In the genomic region with DNA sequence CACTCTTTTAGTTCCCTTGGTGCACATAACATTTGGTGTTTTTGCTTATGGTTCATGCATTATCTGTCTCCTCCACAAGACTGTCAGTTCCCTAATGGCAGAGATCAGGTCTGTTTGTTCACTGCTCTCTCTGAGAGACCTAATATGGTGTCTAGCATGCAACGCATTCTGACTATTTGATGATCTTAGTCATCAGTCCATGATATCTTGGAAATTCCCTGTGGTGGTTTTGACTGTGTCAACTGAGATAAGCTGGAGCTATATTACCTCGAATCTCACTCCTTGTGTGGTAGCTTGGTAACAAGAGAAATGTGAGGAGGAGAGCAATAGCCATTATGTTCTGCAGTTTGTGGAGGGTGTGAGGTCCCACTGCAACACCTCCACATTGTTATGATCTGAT, we compare ENCODE assay signal across 15 cellular contexts.
A peak's percentile ranks its signal among the peaks of the same experiment; 100 is the strongest.
DNase-seq lines count a peak whose midpoint lies in the region; ATAC-seq, FAIRE-seq and TF ChIP-seq lines count a peak whose summit lies in the region.
"Had no signal": no experiment of that assay in that cellular context is flagged by ENCODE, and none has a peak within 500 bp of the region (broad histone marks: within the 10 kb centered on the region; RNA-seq: fewer than 3 reads in every experiment).

No MANE protein-coding gene starts in this region.

- no peaks in the 10 kb centered on the region for H3K9me3 ChIP-seq in mucosa of descending colon

- FAIRE-seq in islet of Langerhans (lab: Jason Lieb, UNC), result peak; percentile 94
- FAIRE-seq: endometrium, G401.6 had no signal

- no peaks in the 10 kb centered on the region for H3K4me1 ChIP-seq in mucosa of descending colon (ENCODE audit: low read depth)
- H3K4me1 ChIP-seq: BLaER1 had no signal

- ATAC-seq in GM18519 (IDR thresholded peaks at IDR 0.05; ENCODE audit: low FRiP score, unreplicated experiment) (peak; percentile 75), HG02759 (IDR thresholded peaks at IDR 0.05; ENCODE audit: unreplicated experiment) (peak; percentile 75), sciatic nerve (no peak), HG03135 (IDR thresholded peaks at IDR 0.05; ENCODE audit: unreplicated experiment) (no peak), mucosa of descending colon (no peak)

- intact Hi-C loops in sciatic nerve (cut with DNase I), result no loop called here
- intact Hi-C loops in mucosa of descending colon (cut with DNase I, micrococcal nuclease), result no loop called here

- H3K36me3 ChIP-seq in mucosa of descending colon (ENCODE audit: low read depth), result no peaks in the 10 kb centered on the region
- H3K36me3 ChIP-seq: BLaER1 had no signal

- DNase-seq in M059J (ENCODE audit: low read depth), result peak; percentile 49
- DNase-seq in germinal center (ENCODE audit: low spot score), result no peak
- no peak for DNase-seq in sciatic nerve (ENCODE audit: low spot score)
- DNase-seq in mucosa of descending colon, result no peak
- DNase-seq: activated CD4-positive, alpha-beta T cell treated with anti-CD3 and anti-CD28 coated beads, Interleukin-2, amount 50 U/mL, for 4 hours; glutamatergic neuron; H9; NCI-H446 treated with DMSO at 0.1 percent for 48 hours had no signal

- no peak overlapping the region for H3K4me3 ChIP-seq in mucosa of descending colon
- H3K4me3 ChIP-seq: BLaER1 had no signal

- TF ChIP-seq CTCF in mucosa of descending colon (IDR thresholded peaks at IDR 0.05), result no peak

Comparison
In these comparisons a context has a peak if more than half of its experiments do, and no peak if none do; other contexts are left out.
1. ATAC-seq: peak in GM18519 (single experiment) and HG02759 (single experiment); none in sciatic nerve (single experiment), HG03135 (single experiment) and mucosa of descending colon (single experiment).